3 cellular contexts compared by ENCODE assay signal in the genomic region with DNA sequence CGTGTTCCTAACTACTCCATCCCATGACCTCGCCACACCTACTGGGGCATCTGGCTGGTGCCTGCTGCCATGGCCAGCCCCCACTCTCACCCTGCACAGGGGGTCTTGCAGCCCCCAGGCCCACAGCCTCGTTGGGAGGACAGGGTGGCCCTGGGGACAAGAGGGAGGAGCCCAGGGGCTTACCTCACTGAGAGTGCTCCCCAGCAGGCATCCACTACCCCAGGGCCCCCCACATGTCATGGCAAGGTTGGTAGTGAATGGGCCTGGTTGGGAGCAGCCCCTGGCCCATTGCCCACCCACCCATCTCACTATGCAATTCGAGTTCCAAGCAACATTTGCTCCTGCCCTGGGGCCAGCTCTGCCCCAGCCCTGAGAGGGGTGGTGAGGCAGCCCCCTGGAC.
A peak's percentile ranks its signal among the peaks of the same experiment; 100 is the strongest.
TF ChIP-seq lines count a peak whose summit lies in the region.

No MANE protein-coding gene starts in this region.

TF ChIP-seq in GM23338, 12 proteins besides CTCF, POLR2A, EP300 and RAD21:
- TF ChIP-seq, protein P1, sequence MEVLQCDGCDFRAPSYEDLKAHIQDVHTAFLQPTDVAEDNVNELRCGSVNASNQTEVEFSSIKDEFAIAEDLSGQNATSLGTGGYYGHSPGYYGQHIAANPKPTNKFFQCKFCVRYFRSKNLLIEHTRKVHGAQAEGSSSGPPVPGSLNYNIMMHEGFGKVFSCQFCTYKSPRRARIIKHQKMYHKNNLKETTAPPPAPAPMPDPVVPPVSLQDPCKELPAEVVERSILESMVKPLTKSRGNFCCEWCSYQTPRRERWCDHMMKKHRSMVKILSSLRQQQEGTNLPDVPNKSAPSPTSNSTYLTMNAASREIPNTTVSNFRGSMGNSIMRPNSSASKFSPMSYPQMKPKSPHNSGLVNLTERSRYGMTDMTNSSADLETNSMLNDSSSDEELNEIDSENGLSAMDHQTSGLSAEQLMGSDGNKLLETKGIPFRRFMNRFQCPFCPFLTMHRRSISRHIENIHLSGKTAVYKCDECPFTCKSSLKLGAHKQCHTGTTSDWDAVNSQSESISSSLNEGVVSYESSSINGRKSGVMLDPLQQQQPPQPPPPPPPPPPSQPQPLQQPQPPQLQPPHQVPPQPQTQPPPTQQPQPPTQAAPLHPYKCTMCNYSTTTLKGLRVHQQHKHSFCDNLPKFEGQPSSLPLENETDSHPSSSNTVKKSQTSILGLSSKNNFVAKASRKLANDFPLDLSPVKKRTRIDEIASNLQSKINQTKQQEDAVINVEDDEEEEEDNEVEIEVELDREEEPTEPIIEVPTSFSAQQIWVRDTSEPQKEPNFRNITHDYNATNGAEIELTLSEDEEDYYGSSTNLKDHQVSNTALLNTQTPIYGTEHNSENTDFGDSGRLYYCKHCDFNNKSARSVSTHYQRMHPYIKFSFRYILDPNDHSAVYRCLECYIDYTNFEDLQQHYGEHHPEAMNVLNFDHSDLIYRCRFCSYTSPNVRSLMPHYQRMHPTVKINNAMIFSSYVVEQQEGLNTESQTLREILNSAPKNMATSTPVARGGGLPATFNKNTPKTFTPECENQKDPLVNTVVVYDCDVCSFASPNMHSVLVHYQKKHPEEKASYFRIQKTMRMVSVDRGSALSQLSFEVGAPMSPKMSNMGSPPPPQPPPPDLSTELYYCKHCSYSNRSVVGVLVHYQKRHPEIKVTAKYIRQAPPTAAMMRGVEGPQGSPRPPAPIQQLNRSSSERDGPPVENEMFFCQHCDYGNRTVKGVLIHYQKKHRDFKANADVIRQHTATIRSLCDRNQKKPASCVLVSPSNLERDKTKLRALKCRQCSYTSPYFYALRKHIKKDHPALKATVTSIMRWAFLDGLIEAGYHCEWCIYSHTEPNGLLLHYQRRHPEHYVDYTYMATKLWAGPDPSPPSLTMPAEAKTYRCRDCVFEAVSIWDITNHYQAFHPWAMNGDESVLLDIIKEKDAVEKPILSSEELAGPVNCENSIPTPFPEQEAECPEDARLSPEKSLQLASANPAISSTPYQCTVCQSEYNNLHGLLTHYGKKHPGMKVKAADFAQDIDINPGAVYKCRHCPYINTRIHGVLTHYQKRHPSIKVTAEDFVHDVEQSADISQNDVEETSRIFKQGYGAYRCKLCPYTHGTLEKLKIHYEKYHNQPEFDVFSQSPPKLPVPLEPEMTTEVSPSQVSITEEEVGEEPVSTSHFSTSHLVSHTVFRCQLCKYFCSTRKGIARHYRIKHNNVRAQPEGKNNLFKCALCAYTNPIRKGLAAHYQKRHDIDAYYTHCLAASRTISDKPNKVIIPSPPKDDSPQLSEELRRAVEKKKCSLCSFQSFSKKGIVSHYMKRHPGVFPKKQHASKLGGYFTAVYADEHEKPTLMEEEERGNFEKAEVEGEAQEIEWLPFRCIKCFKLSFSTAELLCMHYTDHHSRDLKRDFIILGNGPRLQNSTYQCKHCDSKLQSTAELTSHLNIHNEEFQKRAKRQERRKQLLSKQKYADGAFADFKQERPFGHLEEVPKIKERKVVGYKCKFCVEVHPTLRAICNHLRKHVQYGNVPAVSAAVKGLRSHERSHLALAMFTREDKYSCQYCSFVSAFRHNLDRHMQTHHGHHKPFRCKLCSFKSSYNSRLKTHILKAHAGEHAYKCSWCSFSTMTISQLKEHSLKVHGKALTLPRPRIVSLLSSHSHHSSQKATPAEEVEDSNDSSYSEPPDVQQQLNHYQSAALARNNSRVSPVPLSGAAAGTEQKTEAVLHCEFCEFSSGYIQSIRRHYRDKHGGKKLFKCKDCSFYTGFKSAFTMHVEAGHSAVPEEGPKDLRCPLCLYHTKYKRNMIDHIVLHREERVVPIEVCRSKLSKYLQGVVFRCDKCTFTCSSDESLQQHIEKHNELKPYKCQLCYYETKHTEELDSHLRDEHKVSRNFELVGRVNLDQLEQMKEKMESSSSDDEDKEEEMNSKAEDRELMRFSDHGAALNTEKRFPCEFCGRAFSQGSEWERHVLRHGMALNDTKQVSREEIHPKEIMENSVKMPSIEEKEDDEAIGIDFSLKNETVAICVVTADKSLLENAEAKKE (CRISPR knock-in tag; IDR thresholded peaks at IDR 0.05) = no peak
- TF ChIP-seq POLR2AphosphoS5 (IDR thresholded peaks at IDR 0.05; ENCODE audit: low read depth) = peak; percentile 39
- TF ChIP-seq, protein P2, sequence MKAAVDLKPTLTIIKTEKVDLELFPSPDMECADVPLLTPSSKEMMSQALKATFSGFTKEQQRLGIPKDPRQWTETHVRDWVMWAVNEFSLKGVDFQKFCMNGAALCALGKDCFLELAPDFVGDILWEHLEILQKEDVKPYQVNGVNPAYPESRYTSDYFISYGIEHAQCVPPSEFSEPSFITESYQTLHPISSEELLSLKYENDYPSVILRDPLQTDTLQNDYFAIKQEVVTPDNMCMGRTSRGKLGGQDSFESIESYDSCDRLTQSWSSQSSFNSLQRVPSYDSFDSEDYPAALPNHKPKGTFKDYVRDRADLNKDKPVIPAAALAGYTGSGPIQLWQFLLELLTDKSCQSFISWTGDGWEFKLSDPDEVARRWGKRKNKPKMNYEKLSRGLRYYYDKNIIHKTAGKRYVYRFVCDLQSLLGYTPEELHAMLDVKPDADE (IDR thresholded peaks at IDR 0.05) = no peak

TF ChIP-seq in Ishikawa, 13 proteins besides CTCF, POLR2A, EP300 and RAD21:
- TF ChIP-seq TEAD4 (IDR thresholded peaks at IDR 0.05) (no peak), YY1 (IDR thresholded peaks at IDR 0.05; ENCODE audit: low read depth) (no peak), USF1 (IDR thresholded peaks at IDR 0.05) (no peak), ZBTB7A (IDR thresholded peaks at IDR 0.05; ENCODE audit: low read depth) (peak; percentile 76; the same call in 1 of the 2 replicates)

TF ChIP-seq in H1, 55 proteins besides CTCF, POLR2A, EP300 and RAD21:
- TF ChIP-seq TAF7 (optimal IDR thresholded peaks at IDR 0.05; ENCODE audit: borderline replicate concordance, low read depth, low read length) (no peak), EGR1 (IDR thresholded peaks at IDR 0.05; ENCODE audit: borderline replicate concordance, low read depth, low read length) (no peak), CHD2 (IDR thresholded peaks at IDR 0.05; ENCODE audit: low read length) (no peak), SAP30 (IDR thresholded peaks at IDR 0.05; ENCODE audit: insufficient read depth, insufficient replicate concordance, low read length) (no peak), HDAC2 (IDR thresholded peaks at IDR 0.05; ENCODE audit: borderline replicate concordance in 1 of 2, low read depth in 2 of 2, low read length in 2 of 2) (no peak), KDM5A (IDR thresholded peaks at IDR 0.05; ENCODE audit: low read length) (no peak), BRCA1 (IDR thresholded peaks at IDR 0.05; ENCODE audit: low read depth, low read length) (no peak), CTBP2 (IDR thresholded peaks at IDR 0.05; ENCODE audit: borderline replicate concordance, insufficient read depth, insufficient read length, low read length) (no peak), YY1 (IDR thresholded peaks at IDR 0.05; ENCODE audit: low read depth, low read length) (no peak), TBP (IDR thresholded peaks at IDR 0.05; ENCODE audit: low read depth, low read length) (no peak), SP1 (IDR thresholded peaks at IDR 0.05; ENCODE audit: low read depth, low read length) (no peak), JUND (IDR thresholded peaks at IDR 0.05; ENCODE audit: low read length) (no peak), SIRT6 (IDR thresholded peaks at IDR 0.05; ENCODE audit: low read length) (no peak), GTF2F1 (IDR thresholded peaks at IDR 0.05; ENCODE audit: borderline replicate concordance, low read depth, low read length) (no peak)
TF ChIP-seq in H1: peak in this region for 0.
